Comparison of ENCODE assay signal across 33 cellular contexts in the genomic region with DNA sequence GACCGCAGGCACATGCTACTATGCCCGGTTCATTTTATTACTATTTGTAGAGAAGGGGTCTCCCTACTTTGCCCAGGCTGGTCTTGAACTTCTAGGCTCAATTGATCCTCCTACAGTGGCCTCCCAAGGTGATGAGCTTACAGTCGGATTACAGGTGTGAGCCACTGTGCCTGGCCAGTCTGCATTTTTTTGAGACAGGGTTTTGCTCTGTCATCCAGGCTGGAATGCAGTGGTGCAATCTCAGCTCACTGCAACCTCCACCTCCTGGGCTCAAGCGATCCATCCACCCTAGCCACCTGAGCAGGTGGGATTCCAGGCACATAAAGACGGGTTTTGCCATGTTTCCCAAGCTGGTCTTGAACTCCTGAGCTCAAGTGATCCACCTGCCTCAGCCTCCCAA. TPM values are rescaled to one million over a fixed set of nuclear protein-coding genes. Genes with fewer than 3 reads are reported as not detected.
"Had no signal": no experiment of that assay in that cellular context is flagged by ENCODE, and none has a peak within 500 bp of the region (broad histone marks: within the 10 kb centered on the region; RNA-seq: fewer than 3 reads in every experiment).

No MANE protein-coding gene starts in this region.

- H3K27me3 Mint-ChIP-seq: activated B cell treated with CpG ODN at 0.5 μM for 24 hours; activated CD4-positive, alpha-beta memory T cell treated with anti-CD3 and anti-CD28 coated beads, Interleukin-2, amount 10 ng/mL, durations not matched to agents 7 days and 5 days; activated CD8-positive, alpha-beta memory T cell treated with anti-CD3 and anti-CD28 coated beads, Interleukin-2, amount 10 ng/mL, durations not matched to agents 7 days and 5 days; activated naive CD8-positive, alpha-beta T cell; activated naive CD8-positive, alpha-beta T cell treated with anti-CD3 and anti-CD28 coated beads, Interleukin-2, amount 50 U/mL, for 24 hours; brain; IgD-negative memory B cell had no signal

- ATAC-seq: activated CD8-positive, alpha-beta memory T cell treated with anti-CD3 and anti-CD28 coated beads, Interleukin-2, amount 10 ng/mL, durations not matched to agents 7 days and 5 days; activated naive CD8-positive, alpha-beta T cell treated with anti-CD3 and anti-CD28 coated beads, Interleukin-2, amount 50 U/mL, for 24 hours; PC-3 had no signal

- H3K4me3 ChIP-seq: SJCRH30, SK-N-MC had no signal

- H3K9me3 Mint-ChIP-seq: activated B cell treated with CpG ODN at 0.5 μM for 24 hours; activated CD4-positive, alpha-beta memory T cell treated with anti-CD3 and anti-CD28 coated beads, Interleukin-2, amount 10 ng/mL, durations not matched to agents 7 days and 5 days; activated naive CD4-positive, alpha-beta T cell treated with anti-CD3 and anti-CD28 coated beads, Interleukin-2, amount 10 ng/mL, durations not matched to agents 7 days and 5 days; activated naive CD8-positive, alpha-beta T cell treated with anti-CD3 and anti-CD28 coated beads, Interleukin-2, amount 50 U/mL, for 24 hours; IgD-negative memory B cell; T-helper 2 cell treated with Interferon-gamma antibody and Interleukin-4, amounts not matched to agents 5 μg/mL and 100 μg/mL, for 36 hours had no signal

- H3K27ac ChIP-seq: SJCRH30, SK-N-MC had no signal

- H3K4me3 Mint-ChIP-seq: activated B cell treated with CpG ODN at 0.5 μM for 24 hours; activated CD4-positive, alpha-beta memory T cell treated with anti-CD3 and anti-CD28 coated beads, Interleukin-2, amount 10 ng/mL, durations not matched to agents 7 days and 5 days; activated CD8-positive, alpha-beta memory T cell treated with anti-CD3 and anti-CD28 coated beads, Interleukin-2, amount 10 ng/mL, durations not matched to agents 7 days and 5 days; activated naive CD4-positive, alpha-beta T cell treated with anti-CD3 and anti-CD28 coated beads, Interleukin-2, amount 10 ng/mL, durations not matched to agents 7 days and 5 days; activated naive CD8-positive, alpha-beta T cell; activated naive CD8-positive, alpha-beta T cell treated with anti-CD3 and anti-CD28 coated beads, Interleukin-2, amount 50 U/mL, for 24 hours; brain; IgD-negative memory B cell; T-helper 2 cell treated with Interferon-gamma antibody and Interleukin-4, amounts not matched to agents 5 μg/mL and 100 μg/mL, for 36 hours had no signal

- H3K27ac Mint-ChIP-seq: activated B cell treated with CpG ODN at 0.5 μM for 24 hours; activated CD8-positive, alpha-beta memory T cell treated with anti-CD3 and anti-CD28 coated beads, Interleukin-2, amount 10 ng/mL, durations not matched to agents 7 days and 5 days; activated naive CD4-positive, alpha-beta T cell treated with anti-CD3 and anti-CD28 coated beads, Interleukin-2, amount 10 ng/mL, durations not matched to agents 7 days and 5 days; activated naive CD8-positive, alpha-beta T cell; activated naive CD8-positive, alpha-beta T cell treated with anti-CD3 and anti-CD28 coated beads, Interleukin-2, amount 50 U/mL, for 24 hours; IgD-negative memory B cell; T-helper 2 cell treated with Interferon-gamma antibody and Interleukin-4, amounts not matched to agents 5 μg/mL and 100 μg/mL, for 36 hours had no signal

- FAIRE-seq: TTC549 had no signal

- DNase-seq: activated B cell treated with CpG ODN at 0.5 μM for 24 hours; activated CD4-positive, alpha-beta memory T cell treated with anti-CD3 and anti-CD28 coated beads, Interleukin-2, amount 10 ng/mL, durations not matched to agents 7 days and 5 days; activated CD4-positive, alpha-beta T cell treated with anti-CD3 and anti-CD28 coated beads for 4 hours; activated CD4-positive, CD25-positive, alpha-beta regulatory T cell treated with anti-CD3 and anti-CD28 coated beads, Interleukin-2, amount 50 U/mL, for 72 hours; activated CD8-positive, alpha-beta memory T cell treated with anti-CD3 and anti-CD28 coated beads for 24 hours; activated CD8-positive, alpha-beta memory T cell treated with anti-CD3 and anti-CD28 coated beads, Interleukin-2, amount 10 ng/mL, durations not matched to agents 7 days and 5 days; activated CD8-positive, alpha-beta memory T cell treated with anti-CD3 and anti-CD28 coated beads, Interleukin-2, amount 50 U/mL, for 48 hours; activated effector memory CD4-positive, alpha-beta T cell treated with Interleukin-2 at 50 U/mL for 16 hours; activated naive CD4-positive, alpha-beta T cell treated with anti-CD3 and anti-CD28 coated beads, Interleukin-2, amount 10 ng/mL, durations not matched to agents 7 days and 5 days; activated naive CD8-positive, alpha-beta T cell treated with anti-CD3 and anti-CD28 coated beads, Interleukin-2, amount 50 U/mL, for 24 hours; activated T-cell treated with anti-CD3 and anti-CD28 coated beads, Interleukin-2, amount 50 U/mL, for 48 hours; anterior cingulate cortex; Kasumi-1; KBM-7; MM.1S; MV-4-11; NCI-H1092; NCI-H1436 treated with DMSO at 0.1 percent for 48 hours; NCI-H1694 treated with DMSO at 0.1 percent for 48 hours; NCI-H2029; NCI-H345; NCI-H524 treated with DMSO at 0.1 percent for 48 hours; PC-3; SHP77; SJCRH30 had no signal

- H3K4me1 Mint-ChIP-seq: activated B cell treated with CpG ODN at 0.5 μM for 24 hours, brain had no signal

- H3K36me3 Mint-ChIP-seq: activated naive CD8-positive, alpha-beta T cell had no signal

- H3K4me1 ChIP-seq: SJCRH30 had no signal

- H3K9me3 ChIP-seq: SJCRH30 had no signal

RNA-seq across cellular contexts. Expression of a gene that starts 2.3 kb away (rescaled TPM):
- total RNA-seq: activated CD4-positive, alpha-beta memory T cell treated with anti-CD3 and anti-CD28 coated beads, Interleukin-2, amount 10 ng/mL, durations not matched to agents 7 days and 5 days; activated CD8-positive, alpha-beta memory T cell treated with anti-CD3 and anti-CD28 coated beads, Interleukin-2, amount 10 ng/mL, durations not matched to agents 7 days and 5 days; NCI-H460; PC-3; SJCRH30 had no signal
- polyA plus RNA-seq: IgD-negative memory B cell had no signal

RNA-seq across cellular contexts. Expression of a gene that starts 25.6 kb away (rescaled TPM):
- total RNA-seq: activated B cell treated with CpG ODN at 0.5 μM for 24 hours; activated CD4-positive, alpha-beta memory T cell treated with anti-CD3 and anti-CD28 coated beads, Interleukin-2, amount 10 ng/mL, durations not matched to agents 7 days and 5 days; activated CD8-positive, alpha-beta memory T cell treated with anti-CD3 and anti-CD28 coated beads, Interleukin-2, amount 10 ng/mL, durations not matched to agents 7 days and 5 days; NCI-H460; PC-3; SJCRH30; T-helper 1 cell treated with Interleukin-12 subunit alpha and Interleukin-12 subunit beta and Interleukin-4 antibody, amounts not matched to agents 30 ng/mL and 1 ng/mL, for 36 hours had no signal
- polyA plus RNA-seq: IgD-negative memory B cell had no signal

RNA-seq across cellular contexts. Expression of a gene that starts 35.9 kb away (rescaled TPM):
- total RNA-seq: activated B cell treated with CpG ODN at 0.5 μM for 24 hours had no signal
